ENCODE assay signal across 27 cellular contexts in the genomic region with DNA sequence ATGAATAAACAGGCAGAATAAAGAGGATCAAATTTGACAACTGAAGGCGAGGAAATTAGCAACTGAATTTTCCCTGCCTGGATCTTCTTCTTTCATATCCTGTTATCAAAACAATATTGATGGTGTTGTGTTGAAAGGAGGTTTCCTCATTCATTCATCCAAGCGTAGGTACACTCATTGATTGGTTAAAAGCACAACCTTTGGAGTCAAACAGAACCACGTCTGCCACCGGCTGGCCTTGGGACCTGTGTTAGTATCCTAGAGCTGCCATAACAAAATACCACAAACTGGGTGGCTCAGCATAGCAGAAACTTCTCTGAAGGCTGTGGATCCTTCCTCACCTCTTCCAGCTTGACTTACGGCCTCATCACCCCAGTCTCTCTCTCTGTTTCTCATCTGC.
"Had no signal": no experiment of that assay in that cellular context is flagged by ENCODE, and none has a peak within 500 bp of the region (broad histone marks: within the 10 kb centered on the region; RNA-seq: fewer than 3 reads in every experiment).

No MANE protein-coding gene starts in this region.

- H3K4me3 ChIP-seq: neural progenitor cell, ovary, psoas muscle, skin epidermis, smooth muscle cell, spleen, suprapubic skin, testis, tibial artery, transverse colon, upper lobe of right lung, uterus had no signal

- H3K27ac ChIP-seq: neural progenitor cell, ovary, parathyroid adenoma, psoas muscle, skin epidermis, spleen, suprapubic skin, testis, tibial artery, transverse colon, upper lobe of right lung, uterus had no signal

- H3K36me3 ChIP-seq: neural progenitor cell, ovary, spleen, suprapubic skin, tibial artery, transverse colon, upper lobe of right lung, uterus had no signal

- H3K4me2 ChIP-seq: neural progenitor cell, smooth muscle cell had no signal

- H3K4me1 ChIP-seq: neural progenitor cell, psoas muscle, spleen, suprapubic skin, testis, tibial artery, transverse colon, upper lobe of right lung, uterus had no signal

- H2AFZ ChIP-seq: neural progenitor cell, parathyroid adenoma had no signal

- H3K9me3 ChIP-seq: ovary, psoas muscle, spleen, suprapubic skin, testis, tibial artery, transverse colon, upper lobe of right lung, uterus had no signal

- ATAC-seq: natural killer cell; psoas muscle; right cardiac atrium; sciatic nerve; stimulated activated memory B cell treated with anti-CD40 and anti-IgM and Interleukin-4, amounts not matched to agents 10 μg/mL and 1 μg/mL and 100 μg/mL, for 72 hours; stimulated activated naive CD8-positive, alpha-beta T cell treated with anti-CD3 and anti-CD28 coated beads, Interleukin-15, amount 100 ng/mL, for 72 hours; stimulated activated naive CD8-positive, alpha-beta T cell treated with anti-CD3 and anti-CD28 coated beads, Interleukin-15, Interleukin-2, amounts not matched to agents 100 U/mL and 50 U/mL, for 24 hours; upper lobe of right lung had no signal

- H3K27me3 ChIP-seq: neural progenitor cell, ovary, spleen, suprapubic skin, testis, transverse colon, upper lobe of right lung, uterus had no signal

- DNase-seq: natural killer cell; occipital lobe; ovary; psoas muscle; right cardiac atrium; spleen; stimulated activated CD4-positive, alpha-beta T cell treated with anti-CD3 and anti-CD28 coated beads, Interleukin-12 subunit alpha, Interleukin-12 subunit beta, amount 100 ng/mL, for 4 hours; stimulated activated CD4-positive, alpha-beta T cell treated with anti-CD3 and anti-CD28 coated beads, Interleukin-1b, Interleukin-23, amount 100 ng/mL, for 48 hours; stimulated activated CD4-positive, alpha-beta T cell treated with anti-CD3 and anti-CD28 coated beads, Interleukin-4, amount 100 ng/mL, for 1 hour; stimulated activated CD4-positive, alpha-beta T cell treated with anti-CD3 and anti-CD28 coated beads, Interleukin-4, amount 100 ng/mL, for 4 hours; stimulated activated CD8-positive, alpha-beta memory T cell treated with anti-CD3 and anti-CD28 coated beads, Interleukin-4, amount 100 ng/mL, for 48 hours; stimulated activated naive CD4-positive, alpha-beta T cell; stimulated activated naive CD8-positive, alpha-beta T cell treated with anti-CD3 and anti-CD28 coated beads, Interleukin-15, amount 100 ng/mL, for 72 hours; stimulated activated naive CD8-positive, alpha-beta T cell treated with anti-CD3 and anti-CD28 coated beads, Interleukin-15, Interleukin-2, amounts not matched to agents 100 U/mL and 50 U/mL, for 24 hours; substantia nigra; testis; tibial artery; transverse colon; upper lobe of right lung; uterus had no signal

- H3K9ac ChIP-seq: neural progenitor cell, parathyroid adenoma had no signal
